Comparison of ENCODE assay signal across 10 cellular contexts in the genomic region with DNA sequence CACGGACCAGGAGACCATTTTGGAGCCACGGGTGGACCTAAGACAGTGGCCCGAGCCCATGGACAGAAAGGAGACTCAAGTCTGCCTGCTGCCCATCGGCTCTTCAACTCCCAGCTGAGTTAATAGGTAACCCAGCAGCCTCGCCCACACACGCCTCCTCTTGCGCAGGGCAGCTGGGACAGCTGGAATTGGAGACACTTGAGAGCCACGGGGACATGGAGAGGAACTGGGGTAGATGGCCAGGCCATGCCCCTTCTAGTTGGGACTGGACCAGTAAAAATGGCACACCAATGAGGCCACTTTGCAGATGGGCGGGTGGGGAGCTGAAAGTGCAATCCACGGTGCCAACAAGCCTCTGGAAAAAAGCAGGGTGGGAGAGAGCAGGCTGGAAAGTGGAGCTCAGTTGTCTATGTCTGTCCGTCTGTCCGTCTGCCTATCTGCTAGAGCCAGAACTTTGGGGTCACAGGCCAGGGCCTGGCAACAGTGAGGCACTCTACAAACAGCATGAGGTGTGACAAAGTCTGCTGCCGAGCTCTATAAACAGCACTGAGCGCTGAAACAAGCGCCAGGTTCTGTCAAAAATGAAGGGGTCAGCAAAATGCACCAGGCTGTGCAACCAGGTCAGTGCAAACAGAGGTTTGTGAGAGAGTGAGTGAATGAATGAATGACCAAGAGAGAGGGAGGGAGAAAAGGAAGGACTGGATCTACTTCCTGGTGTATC. TPM values are rescaled to one million over a fixed set of nuclear protein-coding genes. Genes with fewer than 3 reads are reported as not detected.
DNase-seq lines count a peak whose midpoint lies in the region; ATAC-seq, FAIRE-seq and TF ChIP-seq lines count a peak whose summit lies in the region.
"Not testable (repeated sequence)": the region's sequence is repeated elsewhere in the genome, so short reads cannot be mapped to it uniquely, and the experiment has no call there.
"Had no signal": no experiment of that assay in that cellular context is flagged by ENCODE, and none has a peak within 500 bp of the region (broad histone marks: within the 10 kb centered on the region; RNA-seq: fewer than 3 reads in every experiment).

No MANE protein-coding gene starts in this region.

- intact Hi-C loops in body of pancreas (cut with DNase I); heart right ventricle (cut with DNase I); lower lobe of right lung (cut with DNase I); pancreas (cut with DNase I); stomach (cut with DNase I; ENCODE audit: low total_unique reads): not testable (repeated sequence)

- TF ChIP-seq EP300 in stomach (IDR thresholded peaks at IDR 0.05), result not testable (repeated sequence)

- FAIRE-seq in pancreas (lab: Jason Lieb, UNC), result not testable (repeated sequence)

- H3K4me3 ChIP-seq in body of pancreas, heart right ventricle, lower lobe of right lung, pancreas: not testable (repeated sequence)
- H3K4me3 ChIP-seq in stomach, result peak overlapping the region in 1 of 4 donors; percentile 22

- not testable (repeated sequence) for TF ChIP-seq POLR2A in body of pancreas (IDR thresholded peaks at IDR 0.05); stomach (IDR thresholded peaks at IDR 0.05)

- DNase-seq in COLO668 (lab: John Stamatoyannopoulos, UW; ENCODE audit: unreplicated experiment), result peak; percentile 72
- DNase-seq in HuH-7 (ENCODE audit: low spot score), result peak; percentile 65
- peak; percentile 60 to 83 (median 71) for DNase-seq in body of pancreas
- peak in 1 of 2 donors; percentile 42 for DNase-seq in heart right ventricle
- peak; percentile 60 for DNase-seq in kidney tubule cell (ENCODE audit: low spot score)
- peak; percentile 74 for DNase-seq in lower lobe of right lung
- peak in 5 of 6 donors; percentile 52 to 65 (median 59) for DNase-seq in pancreas
- peak; percentile 68 for DNase-seq in stomach

- not testable (repeated sequence) for TF ChIP-seq CTCF in body of pancreas (IDR thresholded peaks at IDR 0.05); heart right ventricle (IDR thresholded peaks at IDR 0.05); lower lobe of right lung (IDR thresholded peaks at IDR 0.05); pancreas (IDR thresholded peaks at IDR 0.05); stomach (IDR thresholded peaks at IDR 0.05)

- not testable (repeated sequence) for H3K27me3 ChIP-seq in body of pancreas; heart right ventricle; lower lobe of right lung (ENCODE audit: low read depth); pancreas; stomach

- H3K36me3 ChIP-seq in body of pancreas (replicated peaks in 1 of 2; ENCODE audit: insufficient read depth in 1 of 2, low read depth in 2 of 2); heart right ventricle; lower lobe of right lung; pancreas; stomach: not testable (repeated sequence)

- H3K4me1 ChIP-seq in body of pancreas (peaks cover 52% of the 10 kb centered on the region), heart right ventricle (peaks cover 8 to 67% (median 26%) of the 10 kb centered on the region in 9 donors), lower lobe of right lung (peaks cover 18% of the 10 kb centered on the region), pancreas (peaks cover 0 to 11% (median 10%) of the 10 kb centered on the region in 3 donors), stomach (peaks cover 7 to 33% (median 22%) of the 10 kb centered on the region in 4 donors)

- H3K27ac ChIP-seq in body of pancreas (peak overlapping the region in 2 of 4 donors; percentile 3 to 45), heart right ventricle (peak overlapping the region in 9 of 10 donors; percentile 26 to 94 (median 88)), stomach (peak overlapping the region in 1 of 5 donors; percentile 49)
- H3K27ac ChIP-seq in lower lobe of right lung, pancreas: not testable (repeated sequence)

- WGBS in body of pancreas, 2 donors, result 35 to 59% methylated on average over 14 to 15 of the region's 15 CpGs
- 71 to 74% methylated on average over 15 of the region's 15 CpGs for WGBS in heart right ventricle, 2 donors
- 51 to 56% methylated on average over 14 to 15 of the region's 15 CpGs for WGBS in pancreas, 2 donors
- 45 to 78% (median 55%) methylated on average over 14 to 15 of the region's 15 CpGs for WGBS in stomach, 5 donors

- H3K9me3 ChIP-seq in body of pancreas, heart right ventricle, lower lobe of right lung, pancreas, stomach: not testable (repeated sequence)

- not testable (repeated sequence) for ATAC-seq in body of pancreas, heart right ventricle, lower lobe of right lung
- peak in 1 of 4 donors; percentile 46 for ATAC-seq in pancreas

RNA-seq across cellular contexts. Expression of a gene that starts 7.0 kb away (rescaled TPM):
- total RNA-seq in body of pancreas (10 to 100 TPM in 1 of 2 donors, 1 to 10 TPM in 1; 4.2 to 29.7 TPM), heart right ventricle (100 to 1,000 TPM in 9 of 10 donors, 10 to 100 TPM in 1; 80.2 to 250 (median 133) TPM), lower lobe of right lung (3.7 TPM), pancreas (1 to 10 TPM; 1.0 to 3.8 (median 2.0) TPM), stomach (10 to 100 TPM in 1 of 5 donors, 1 to 10 TPM in 2, not detected in 2; 2.8 to 17.4 (median 3.9) TPM)
- polyA plus RNA-seq in heart right ventricle (100 to 1,000 TPM in 1 of 2 donors, 10 to 100 TPM in 1; 28.2 to 255 TPM), pancreas (10 to 100 TPM in 1 of 2 donors, 1 to 10 TPM in 1; 7.1 to 12.0 TPM), stomach (1 to 10 TPM; 1.1 to 5.3 (median 1.5) TPM)
- total RNA-seq: GM23338 had no signal
- polyA plus RNA-seq: BJ, GM23338 had no signal

RNA-seq across cellular contexts. Expression of a gene that starts 52.1 kb away (rescaled TPM):
- total RNA-seq in body of pancreas (10 to 100 TPM; 12.5 to 50.3 TPM), heart right ventricle (10 to 100 TPM in 5 of 10 donors, 1 to 10 TPM in 5; 1.9 to 37.2 (median 10.1) TPM), lower lobe of right lung (357 TPM), pancreas (10 to 100 TPM; 18.3 to 39.0 (median 24.7) TPM), stomach (10 to 100 TPM in 3 of 5 donors, 1 to 10 TPM in 2; 1.7 to 60.0 (median 11.4) TPM)
- polyA plus RNA-seq in heart right ventricle (10 to 100 TPM in 1 of 2 donors, 1 to 10 TPM in 1; 9.2 to 14.4 TPM), pancreas (10 to 100 TPM; 18.3 to 20.2 TPM), stomach (100 to 1,000 TPM in 1 of 3 donors, 10 to 100 TPM in 2; 10.8 to 319 (median 36.5) TPM)
